8 cellular contexts compared by ENCODE assay signal in genomic region chr2:147623328-147623727, GRCh38.
DNase-seq lines count a peak whose midpoint lies in the region; ATAC-seq and TF ChIP-seq lines count a peak whose summit lies in the region.

No MANE protein-coding gene starts in this region.

- H3K36me3 ChIP-seq in thyroid gland = no peaks in the 10 kb centered on the region

- DNase-seq in central memory CD4-positive, alpha-beta T cell = peak; percentile 39
- DNase-seq in islet precursor cell (no peak), NCI-H2029 (lab: John Stamatoyannopoulos, UW) (no peak), thyroid gland (no peak)

- intact Hi-C loops in thyroid gland (cut with DNase I) = no loop called here

- TF ChIP-seq POLR2A in thyroid gland (IDR thresholded peaks at IDR 0.05) = no peak

- no peaks in the 10 kb centered on the region for H3K27me3 ChIP-seq in thyroid gland

- H3K9me3 ChIP-seq in thyroid gland = no peaks in the 10 kb centered on the region

- WGBS in thyroid gland, 2 donors = 87 to 97% methylated on average over 1 of the region's 1 CpG

- no peak overlapping the region for H3K27ac ChIP-seq in thyroid gland

- ATAC-seq in GM18519 (IDR thresholded peaks at IDR 0.05; ENCODE audit: low FRiP score, unreplicated experiment) (peak; percentile 99), GM21576 (IDR thresholded peaks at IDR 0.05; ENCODE audit: unreplicated experiment) (peak; percentile 98), HG03520 (IDR thresholded peaks at IDR 0.05; ENCODE audit: unreplicated experiment) (peak; percentile 93), esophagus mucosa (no peak)

- no peak overlapping the region for H3K4me3 ChIP-seq in thyroid gland (replicated peaks in 1 of 3)

- no peak for TF ChIP-seq CTCF in thyroid gland (IDR thresholded peaks at IDR 0.05)

- no peaks in the 10 kb centered on the region for H3K4me1 ChIP-seq in thyroid gland
